Comparison of ENCODE assay signal across 28 cellular contexts in the genomic region with DNA sequence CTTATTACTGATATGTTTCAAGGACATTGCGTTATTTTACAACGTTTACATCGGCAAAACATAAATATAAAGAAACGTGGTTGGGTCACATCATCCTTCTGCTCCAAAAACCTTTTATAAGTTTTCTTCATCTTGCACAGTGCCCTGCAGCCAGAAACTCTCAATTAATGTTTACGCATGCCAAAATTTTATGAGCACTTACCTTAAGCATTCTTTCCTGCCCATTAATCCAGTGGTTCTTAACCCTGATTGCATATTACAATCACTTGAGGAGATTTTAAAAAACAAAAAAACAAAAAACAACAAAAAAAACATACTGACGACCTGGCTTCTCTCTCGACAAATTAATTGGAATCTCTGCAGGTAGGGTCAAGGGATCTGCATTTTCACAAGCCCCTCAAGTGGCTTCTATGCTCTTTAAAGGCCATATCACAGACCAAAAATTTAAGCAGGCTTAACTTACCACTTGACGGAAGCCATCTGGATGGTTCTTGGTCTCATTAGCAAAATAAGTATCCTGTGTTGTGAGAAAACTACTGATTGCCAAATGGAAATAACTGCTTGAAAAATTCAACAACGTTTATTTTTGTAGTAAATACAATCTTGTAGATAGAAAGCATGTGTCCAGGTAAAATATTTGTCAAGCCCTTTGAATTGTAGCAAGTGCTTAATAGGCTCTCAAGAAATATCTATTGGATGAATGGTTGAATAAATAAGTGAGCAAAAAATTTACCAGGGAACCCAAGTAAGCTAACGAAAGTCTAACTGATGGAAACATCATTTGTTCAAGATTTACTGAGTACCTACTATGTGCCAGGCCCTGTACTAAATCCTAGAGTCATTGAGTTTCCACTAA. TPM values are rescaled to one million over a fixed set of nuclear protein-coding genes. Genes with fewer than 3 reads are reported as not detected.
DNase-seq lines count a peak whose midpoint lies in the region; ATAC-seq and TF ChIP-seq lines count a peak whose summit lies in the region.
"Had no signal": no experiment of that assay in that cellular context is flagged by ENCODE, and none has a peak within 500 bp of the region (broad histone marks: within the 10 kb centered on the region; RNA-seq: fewer than 3 reads in every experiment).

No MANE protein-coding gene starts in this region.

- H4K20me1 ChIP-seq in PC-3 (ENCODE audit: low read length): no peaks in the 10 kb centered on the region
- H4K20me1 ChIP-seq: BLaER1 treated with 17β-estradiol and CSF1 and Interleukin-3, amounts not matched to agents 10 nM and 100 nM had no signal

- no peak overlapping the region for H3K4me2 ChIP-seq in PC-3 (ENCODE audit: low read length)
- H3K4me2 ChIP-seq: A549; BLaER1 treated with 17β-estradiol and CSF1 and Interleukin-3, amounts not matched to agents 10 nM and 100 nM; KMS-11 had no signal

- no peak overlapping the region for H2AFZ ChIP-seq in PC-3 (ENCODE audit: low read length)

- H3K9me3 Mint-ChIP-seq in osteocyte (ENCODE audit: unreplicated experiment): no peaks in the 10 kb centered on the region
- H3K9me3 Mint-ChIP-seq: CD4-positive, alpha-beta T cell; H9; HFFc6; IgD-negative memory B cell; T-helper 2 cell treated with Interferon-gamma antibody and Interleukin-4, amounts not matched to agents 5 μg/mL and 100 μg/mL, for 36 hours had no signal

- peak; percentile 66 for DNase-seq in NCI-H82 (lab: John Stamatoyannopoulos, UW)
- no peak for DNase-seq in NCI-H82 treated with DMSO at 0.1 percent for 48 hours (lab: John Stamatoyannopoulos, UW; ENCODE audit: unreplicated experiment)
- DNase-seq in PC-3: no peak
- no peak for DNase-seq in osteocyte (ENCODE audit: extremely low spot score, unreplicated experiment)
- no peak for DNase-seq in erythroblast (lab: John Stamatoyannopoulos, UW)
- DNase-seq: AML-193; CD4-positive, alpha-beta T cell; DMS153; H9; HFFc6; NCI-H1048; NCI-H1436; NCI-H187; NCI-H2081 treated with DMSO at 0.1 percent for 48 hours; NCI-H526; Right ventricle myocardium superior; RPMI8226; T-helper 1 cell had no signal

- H3K4me3 Mint-ChIP-seq in osteocyte (ENCODE audit: unreplicated experiment): no peak overlapping the region
- H3K4me3 Mint-ChIP-seq: CD4-positive, alpha-beta T cell; H9; IgD-negative memory B cell; T-helper 2 cell treated with Interferon-gamma antibody and Interleukin-4, amounts not matched to agents 5 μg/mL and 100 μg/mL, for 36 hours had no signal

- no peak overlapping the region for H3K9ac ChIP-seq in PC-3 (ENCODE audit: low read length)
- H3K9ac ChIP-seq: BLaER1 treated with 17β-estradiol and CSF1 and Interleukin-3, amounts not matched to agents 10 nM and 100 nM; KMS-11 had no signal

- H3F3A ChIP-seq in PC-3 (ENCODE audit: low read length, unreplicated experiment): no peaks in the 10 kb centered on the region

- TF ChIP-seq CTCF in HEK293 (tag by site-specific recombination; IDR thresholded peaks at IDR 0.05): no peak
- TF ChIP-seq CTCF in PC-3 (conservative IDR thresholded peaks at IDR 0.05; ENCODE audit: low read depth, low read length): no peak
- no peak for TF ChIP-seq CTCF in osteocyte (IDR thresholded peaks at IDR 0.05)

- no TSS peak for BruUV-seq in PC-3 (replicated peaks; lab: Mats Ljungman, UMichigan)

- POLR2A ChIA-PET in HEK293 (lab: Yijun Ruan, JAX) (no interaction called here), PC-3 (lab: Charles Lee; ENCODE audit: unreplicated experiment) (no interaction called here)

- CTCF ChIA-PET in HEK293 (lab: Yijun Ruan, JAX): interaction anchor here (0.9 to 1.0 kb wide), 2 partner anchors 10 to 147 kb away, joined by 3 to 4 read pairs; no protein-coding TSS in a partner anchor
- CTCF ChIA-PET in PC-3 (lab: Charles Lee): no interaction called here

- no peaks in the 10 kb centered on the region for H3K36me3 ChIP-seq in HEK293 (ENCODE audit: control insufficient read depth in 2 of 2, insufficient read depth in 1 of 2, low read length in 2 of 2)
- no peaks in the 10 kb centered on the region for H3K36me3 ChIP-seq in PC-3 (ENCODE audit: low read depth, low read length)
- H3K36me3 ChIP-seq: BLaER1 treated with 17β-estradiol and CSF1 and Interleukin-3, amounts not matched to agents 10 nM and 100 nM had no signal

- no peaks in the 10 kb centered on the region for H3K9me2 ChIP-seq in PC-3 (replicated peaks; ENCODE audit: low read length)

- 0 out of 2 replicates have a peak, but pooled peaks cover 4% of the 10 kb centered on the region for H3K4me1 ChIP-seq in HEK293 (ENCODE audit: control insufficient read depth, insufficient read depth, low read length)
- H3K4me1 ChIP-seq in PC-3 (ENCODE audit: insufficient read depth, low read length): no peaks in the 10 kb centered on the region
- H3K4me1 ChIP-seq: A549; BLaER1 treated with 17β-estradiol and CSF1 and Interleukin-3, amounts not matched to agents 10 nM and 100 nM had no signal

- no peaks in the 10 kb centered on the region for H3K9me3 ChIP-seq in HEK293 (ENCODE audit: control insufficient read depth, insufficient read depth, low read depth, low read length)
- H3K9me3 ChIP-seq in PC-3 (ENCODE audit: low read length): no peaks in the 10 kb centered on the region
- H3K9me3 ChIP-seq: A549; BLaER1 treated with 17β-estradiol and CSF1 and Interleukin-3, amounts not matched to agents 10 nM and 100 nM had no signal

- no peaks in the 10 kb centered on the region for H3K27me3 Mint-ChIP-seq in osteocyte (ENCODE audit: unreplicated experiment)
- H3K27me3 Mint-ChIP-seq: IgD-negative memory B cell had no signal

- TF ChIP-seq POLR2A in erythroblast (IDR thresholded peaks at IDR 0.05; ENCODE audit: low read length): no peak

- ATAC-seq in PC-3 (peak; percentile 40), HG03571 (IDR thresholded peaks at IDR 0.05; ENCODE audit: unreplicated experiment) (no peak), HG03354 (IDR thresholded peaks at IDR 0.05; ENCODE audit: poor library complexity, severe bottlenecking, unreplicated experiment) (no peak)
- ATAC-seq: A549 had no signal

- H3K4me1 Mint-ChIP-seq in osteocyte (ENCODE audit: unreplicated experiment): peaks cover 19% of the 10 kb centered on the region
- H3K4me1 Mint-ChIP-seq: IgD-negative memory B cell had no signal

- H3K27me3 ChIP-seq in PC-3 (ENCODE audit: low read length): no peaks in the 10 kb centered on the region
- H3K27me3 ChIP-seq: BLaER1 treated with 17β-estradiol and CSF1 and Interleukin-3, amounts not matched to agents 10 nM and 100 nM had no signal

- no peak overlapping the region for H3K27ac ChIP-seq in HEK293 (ENCODE audit: extremely low read depth, low read depth, low read length)
- no peak overlapping the region for H3K27ac ChIP-seq in PC-3 (ENCODE audit: low read length)
- H3K27ac ChIP-seq: A549; BLaER1 treated with 17β-estradiol and CSF1 and Interleukin-3, amounts not matched to agents 10 nM and 100 nM; HL-60; KMS-11 had no signal

- H3K27ac Mint-ChIP-seq in osteocyte (ENCODE audit: unreplicated experiment): peak overlapping the region; percentile 77
- H3K27ac Mint-ChIP-seq: CD4-positive, alpha-beta T cell; IgD-negative memory B cell; T-helper 2 cell treated with Interferon-gamma antibody and Interleukin-4, amounts not matched to agents 5 μg/mL and 100 μg/mL, for 36 hours had no signal

- no peaks in the 10 kb centered on the region for H3K36me3 Mint-ChIP-seq in osteocyte (ENCODE audit: unreplicated experiment)
- H3K36me3 Mint-ChIP-seq: IgD-negative memory B cell had no signal

- no peaks in the 10 kb centered on the region for H3K79me2 ChIP-seq in PC-3 (ENCODE audit: low read length)

- intact Hi-C loops in PC-3 (cut with micrococcal nuclease): loop anchor here (10.0 kb wide), 1 partner anchor 312 kb away; a partner anchor contains a TSS

- H3K4me3 ChIP-seq in HEK293 (ENCODE audit: low read depth, low read length): no peak overlapping the region
- H3K4me3 ChIP-seq in PC-3 (ENCODE audit: low read length): no peak overlapping the region
- H3K4me3 ChIP-seq: A549; BLaER1 treated with 17β-estradiol and CSF1 and Interleukin-3, amounts not matched to agents 10 nM and 100 nM had no signal

TF ChIP-seq in HEK293, 187 proteins besides CTCF, POLR2A, EP300 and RAD21 (continues in another document):
- TF ChIP-seq FEZF1 (tag by site-specific recombination; IDR thresholded peaks at IDR 0.05) (peak; percentile 60; the same call in 1 of the 2 replicates), OSR2 (tag by site-specific recombination; IDR thresholded peaks at IDR 0.05) (peak; percentile 66; the same call in 1 of the 2 replicates), ZNF654 (tag by site-specific recombination; IDR thresholded peaks at IDR 0.05; ENCODE audit: low read depth) (0 out of 2 replicates have a peak, but pooled peaks have one; percentile 9)
- TF ChIP-seq, protein P1, sequence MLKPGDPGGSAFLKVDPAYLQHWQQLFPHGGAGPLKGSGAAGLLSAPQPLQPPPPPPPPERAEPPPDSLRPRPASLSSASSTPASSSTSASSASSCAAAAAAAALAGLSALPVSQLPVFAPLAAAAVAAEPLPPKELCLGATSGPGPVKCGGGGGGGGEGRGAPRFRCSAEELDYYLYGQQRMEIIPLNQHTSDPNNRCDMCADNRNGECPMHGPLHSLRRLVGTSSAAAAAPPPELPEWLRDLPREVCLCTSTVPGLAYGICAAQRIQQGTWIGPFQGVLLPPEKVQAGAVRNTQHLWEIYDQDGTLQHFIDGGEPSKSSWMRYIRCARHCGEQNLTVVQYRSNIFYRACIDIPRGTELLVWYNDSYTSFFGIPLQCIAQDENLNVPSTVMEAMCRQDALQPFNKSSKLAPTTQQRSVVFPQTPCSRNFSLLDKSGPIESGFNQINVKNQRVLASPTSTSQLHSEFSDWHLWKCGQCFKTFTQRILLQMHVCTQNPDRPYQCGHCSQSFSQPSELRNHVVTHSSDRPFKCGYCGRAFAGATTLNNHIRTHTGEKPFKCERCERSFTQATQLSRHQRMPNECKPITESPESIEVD (tag by site-specific recombination; IDR thresholded peaks at IDR 0.05): peak; percentile 91
- TF ChIP-seq, protein P2, sequence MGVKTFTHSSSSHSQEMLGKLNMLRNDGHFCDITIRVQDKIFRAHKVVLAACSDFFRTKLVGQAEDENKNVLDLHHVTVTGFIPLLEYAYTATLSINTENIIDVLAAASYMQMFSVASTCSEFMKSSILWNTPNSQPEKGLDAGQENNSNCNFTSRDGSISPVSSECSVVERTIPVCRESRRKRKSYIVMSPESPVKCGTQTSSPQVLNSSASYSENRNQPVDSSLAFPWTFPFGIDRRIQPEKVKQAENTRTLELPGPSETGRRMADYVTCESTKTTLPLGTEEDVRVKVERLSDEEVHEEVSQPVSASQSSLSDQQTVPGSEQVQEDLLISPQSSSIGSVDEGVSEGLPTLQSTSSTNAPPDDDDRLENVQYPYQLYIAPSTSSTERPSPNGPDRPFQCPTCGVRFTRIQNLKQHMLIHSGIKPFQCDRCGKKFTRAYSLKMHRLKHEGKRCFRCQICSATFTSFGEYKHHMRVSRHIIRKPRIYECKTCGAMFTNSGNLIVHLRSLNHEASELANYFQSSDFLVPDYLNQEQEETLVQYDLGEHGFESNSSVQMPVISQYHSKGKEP (tag by site-specific recombination; IDR thresholded peaks at IDR 0.05): peak; percentile 75

RNA-seq across cellular contexts. Expression of a gene that starts 30.9 kb away (rescaled TPM):
- total RNA-seq in PC-3 (2014; rRNA removed) (not detected in 2 replicates), osteocyte (7.9 and 8.4 TPM in 2 replicates)
- total RNA-seq: CD4-positive, alpha-beta T cell; G401; HFFc6 had no signal
